In the genomic region with DNA sequence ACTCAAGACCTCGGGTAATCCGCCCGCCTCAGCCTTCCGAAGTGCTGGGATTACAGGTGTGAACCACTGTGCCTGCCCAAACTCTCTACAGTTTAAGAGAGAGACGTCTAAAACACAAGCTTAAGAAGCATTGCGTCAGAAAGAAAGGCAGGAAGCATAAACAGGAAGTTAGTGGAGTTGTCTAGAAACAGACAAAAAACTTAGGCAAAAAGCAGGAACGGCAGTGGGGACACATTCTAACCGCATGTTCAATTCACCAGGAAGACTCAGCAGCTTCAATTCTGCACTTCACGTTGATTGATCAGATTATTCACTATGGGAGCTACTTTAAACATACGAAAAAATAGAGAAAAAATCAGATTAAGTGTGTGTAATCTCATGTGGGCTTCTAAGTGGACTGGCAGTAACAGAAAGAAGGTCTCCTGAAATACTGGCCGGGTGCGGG, we compare ENCODE assay signal across 1 cellular context.
TF ChIP-seq lines count a peak whose summit lies in the region.

No MANE protein-coding gene starts in this region.

TF ChIP-seq in HepG2, 621 proteins besides CTCF, POLR2A, EP300 and RAD21:
- TF ChIP-seq SOX13 (IDR thresholded peaks at IDR 0.05) (no peak), SOX13 (CRISPR knock-in tag; conservative IDR thresholded peaks at IDR 0.05 in 1 of 2, IDR thresholded peaks at IDR 0.05 in 1 of 2) (no peak), PAX8 (CRISPR knock-in tag; IDR thresholded peaks at IDR 0.05; ENCODE audit: borderline replicate concordance) (no peak), MXD4 (CRISPR knock-in tag; IDR thresholded peaks at IDR 0.05) (no peak), FOXJ3 (CRISPR knock-in tag; IDR thresholded peaks at IDR 0.05; ENCODE audit: borderline replicate concordance) (no peak), HNF1A (IDR thresholded peaks at IDR 0.05; ENCODE audit: low read depth) (no peak), HNF1A (CRISPR knock-in tag; IDR thresholded peaks at IDR 0.05; ENCODE audit: borderline replicate concordance) (no peak), ZBTB21 (CRISPR knock-in tag; IDR thresholded peaks at IDR 0.05) (no peak), NFE2L1 (CRISPR knock-in tag; IDR thresholded peaks at IDR 0.05; ENCODE audit: borderline replicate concordance) (no peak), ZC3H4 (CRISPR knock-in tag; IDR thresholded peaks at IDR 0.05; ENCODE audit: borderline replicate concordance) (no peak), ZNF180 (CRISPR knock-in tag; IDR thresholded peaks at IDR 0.05; ENCODE audit: borderline replicate concordance, low read depth) (no peak), ZNF17 (CRISPR knock-in tag; IDR thresholded peaks at IDR 0.05) (no peak), TAF15 (IDR thresholded peaks at IDR 0.05; ENCODE audit: low read depth, low read length, poor library complexity, severe bottlenecking) (no peak), PHF8 (CRISPR knock-in tag; IDR thresholded peaks at IDR 0.05) (no peak), ZNF782 (CRISPR knock-in tag; IDR thresholded peaks at IDR 0.05; ENCODE audit: borderline replicate concordance) (no peak), ZFP62 (CRISPR knock-in tag; IDR thresholded peaks at IDR 0.05) (no peak)
- TF ChIP-seq, protein P1, sequence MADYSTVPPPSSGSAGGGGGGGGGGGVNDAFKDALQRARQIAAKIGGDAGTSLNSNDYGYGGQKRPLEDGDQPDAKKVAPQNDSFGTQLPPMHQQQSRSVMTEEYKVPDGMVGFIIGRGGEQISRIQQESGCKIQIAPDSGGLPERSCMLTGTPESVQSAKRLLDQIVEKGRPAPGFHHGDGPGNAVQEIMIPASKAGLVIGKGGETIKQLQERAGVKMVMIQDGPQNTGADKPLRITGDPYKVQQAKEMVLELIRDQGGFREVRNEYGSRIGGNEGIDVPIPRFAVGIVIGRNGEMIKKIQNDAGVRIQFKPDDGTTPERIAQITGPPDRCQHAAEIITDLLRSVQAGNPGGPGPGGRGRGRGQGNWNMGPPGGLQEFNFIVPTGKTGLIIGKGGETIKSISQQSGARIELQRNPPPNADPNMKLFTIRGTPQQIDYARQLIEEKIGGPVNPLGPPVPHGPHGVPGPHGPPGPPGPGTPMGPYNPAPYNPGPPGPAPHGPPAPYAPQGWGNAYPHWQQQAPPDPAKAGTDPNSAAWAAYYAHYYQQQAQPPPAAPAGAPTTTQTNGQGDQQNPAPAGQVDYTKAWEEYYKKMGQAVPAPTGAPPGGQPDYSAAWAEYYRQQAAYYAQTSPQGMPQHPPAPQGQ (CRISPR knock-in tag; IDR thresholded peaks at IDR 0.05; ENCODE audit: borderline replicate concordance) = no peak
- TF ChIP-seq, protein P2, sequence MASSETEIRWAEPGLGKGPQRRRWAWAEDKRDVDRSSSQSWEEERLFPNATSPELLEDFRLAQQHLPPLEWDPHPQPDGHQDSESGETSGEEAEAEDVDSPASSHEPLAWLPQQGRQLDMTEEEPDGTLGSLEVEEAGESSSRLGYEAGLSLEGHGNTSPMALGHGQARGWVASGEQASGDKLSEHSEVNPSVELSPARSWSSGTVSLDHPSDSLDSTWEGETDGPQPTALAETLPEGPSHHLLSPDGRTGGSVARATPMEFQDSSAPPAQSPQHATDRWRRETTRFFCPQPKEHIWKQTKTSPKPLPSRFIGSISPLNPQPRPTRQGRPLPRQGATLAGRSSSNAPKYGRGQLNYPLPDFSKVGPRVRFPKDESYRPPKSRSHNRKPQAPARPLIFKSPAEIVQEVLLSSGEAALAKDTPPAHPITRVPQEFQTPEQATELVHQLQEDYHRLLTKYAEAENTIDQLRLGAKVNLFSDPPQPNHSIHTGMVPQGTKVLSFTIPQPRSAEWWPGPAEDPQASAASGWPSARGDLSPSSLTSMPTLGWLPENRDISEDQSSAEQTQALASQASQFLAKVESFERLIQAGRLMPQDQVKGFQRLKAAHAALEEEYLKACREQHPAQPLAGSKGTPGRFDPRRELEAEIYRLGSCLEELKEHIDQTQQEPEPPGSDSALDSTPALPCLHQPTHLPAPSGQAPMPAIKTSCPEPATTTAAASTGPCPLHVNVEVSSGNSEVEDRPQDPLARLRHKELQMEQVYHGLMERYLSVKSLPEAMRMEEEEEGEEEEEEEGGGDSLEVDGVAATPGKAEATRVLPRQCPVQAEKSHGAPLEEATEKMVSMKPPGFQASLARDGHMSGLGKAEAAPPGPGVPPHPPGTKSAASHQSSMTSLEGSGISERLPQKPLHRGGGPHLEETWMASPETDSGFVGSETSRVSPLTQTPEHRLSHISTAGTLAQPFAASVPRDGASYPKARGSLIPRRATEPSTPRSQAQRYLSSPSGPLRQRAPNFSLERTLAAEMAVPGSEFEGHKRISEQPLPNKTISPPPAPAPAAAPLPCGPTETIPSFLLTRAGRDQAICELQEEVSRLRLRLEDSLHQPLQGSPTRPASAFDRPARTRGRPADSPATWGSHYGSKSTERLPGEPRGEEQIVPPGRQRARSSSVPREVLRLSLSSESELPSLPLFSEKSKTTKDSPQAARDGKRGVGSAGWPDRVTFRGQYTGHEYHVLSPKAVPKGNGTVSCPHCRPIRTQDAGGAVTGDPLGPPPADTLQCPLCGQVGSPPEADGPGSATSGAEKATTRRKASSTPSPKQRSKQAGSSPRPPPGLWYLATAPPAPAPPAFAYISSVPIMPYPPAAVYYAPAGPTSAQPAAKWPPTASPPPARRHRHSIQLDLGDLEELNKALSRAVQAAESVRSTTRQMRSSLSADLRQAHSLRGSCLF (CRISPR knock-in tag; IDR thresholded peaks at IDR 0.05; ENCODE audit: borderline replicate concordance) = no peak
- TF ChIP-seq, protein P3, sequence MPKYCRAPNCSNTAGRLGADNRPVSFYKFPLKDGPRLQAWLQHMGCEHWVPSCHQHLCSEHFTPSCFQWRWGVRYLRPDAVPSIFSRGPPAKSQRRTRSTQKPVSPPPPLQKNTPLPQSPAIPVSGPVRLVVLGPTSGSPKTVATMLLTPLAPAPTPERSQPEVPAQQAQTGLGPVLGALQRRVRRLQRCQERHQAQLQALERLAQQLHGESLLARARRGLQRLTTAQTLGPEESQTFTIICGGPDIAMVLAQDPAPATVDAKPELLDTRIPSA (CRISPR knock-in tag; IDR thresholded peaks at IDR 0.05; ENCODE audit: borderline replicate concordance) = no peak
